In the genomic region with DNA sequence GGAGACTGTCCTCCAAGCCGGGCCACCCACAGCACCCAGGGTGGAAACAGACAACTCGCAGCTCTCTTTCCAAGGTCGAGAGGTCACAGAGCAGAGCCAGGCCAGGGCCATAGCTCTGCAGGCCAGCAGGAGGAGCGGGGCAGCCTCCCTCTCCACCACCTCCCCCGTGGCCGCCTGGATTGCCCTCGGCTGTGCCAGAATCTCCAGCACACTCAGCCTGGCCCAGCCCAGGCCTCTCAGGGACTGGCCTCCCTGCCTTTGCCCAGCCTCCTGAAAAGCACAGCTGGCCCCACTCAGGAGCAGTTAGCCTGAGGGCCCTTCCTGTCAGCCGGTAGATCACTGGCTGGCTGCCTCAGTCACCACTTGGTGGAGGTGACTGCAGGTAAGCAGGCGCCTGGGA, we compare ENCODE assay signal across 1 cellular context.
TF ChIP-seq lines count a peak whose summit lies in the region.

No MANE protein-coding gene starts in this region.

TF ChIP-seq in IMR-90, 13 proteins besides CTCF, POLR2A, EP300 and RAD21:
- no peak for TF ChIP-seq MAZ (IDR thresholded peaks at IDR 0.05; ENCODE audit: borderline replicate concordance, low read depth, low read length)
- no peak for TF ChIP-seq SMC3 (IDR thresholded peaks at IDR 0.05; ENCODE audit: low read depth, low read length)
- no peak for TF ChIP-seq FOS (IDR thresholded peaks at IDR 0.05; ENCODE audit: low read depth, low read length)
- no peak for TF ChIP-seq MAFK (IDR thresholded peaks at IDR 0.05; ENCODE audit: low read depth, low read length)
- no peak for TF ChIP-seq CHD1 (IDR thresholded peaks at IDR 0.05; ENCODE audit: low read depth, low read length)
- no peak for TF ChIP-seq RCOR1 (IDR thresholded peaks at IDR 0.05; ENCODE audit: insufficient replicate concordance, low read length)
- TF ChIP-seq, protein P1, sequence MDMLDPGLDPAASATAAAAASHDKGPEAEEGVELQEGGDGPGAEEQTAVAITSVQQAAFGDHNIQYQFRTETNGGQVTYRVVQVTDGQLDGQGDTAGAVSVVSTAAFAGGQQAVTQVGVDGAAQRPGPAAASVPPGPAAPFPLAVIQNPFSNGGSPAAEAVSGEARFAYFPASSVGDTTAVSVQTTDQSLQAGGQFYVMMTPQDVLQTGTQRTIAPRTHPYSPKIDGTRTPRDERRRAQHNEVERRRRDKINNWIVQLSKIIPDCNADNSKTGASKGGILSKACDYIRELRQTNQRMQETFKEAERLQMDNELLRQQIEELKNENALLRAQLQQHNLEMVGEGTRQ (IDR thresholded peaks at IDR 0.05; ENCODE audit: low read depth, low read length), result no peak
- TF ChIP-seq NFE2L2 (IDR thresholded peaks at IDR 0.05; ENCODE audit: low read depth, low read length), result no peak
- no peak for TF ChIP-seq RFX5 (IDR thresholded peaks at IDR 0.05; ENCODE audit: low read depth, low read length)
- TF ChIP-seq, protein P2, sequence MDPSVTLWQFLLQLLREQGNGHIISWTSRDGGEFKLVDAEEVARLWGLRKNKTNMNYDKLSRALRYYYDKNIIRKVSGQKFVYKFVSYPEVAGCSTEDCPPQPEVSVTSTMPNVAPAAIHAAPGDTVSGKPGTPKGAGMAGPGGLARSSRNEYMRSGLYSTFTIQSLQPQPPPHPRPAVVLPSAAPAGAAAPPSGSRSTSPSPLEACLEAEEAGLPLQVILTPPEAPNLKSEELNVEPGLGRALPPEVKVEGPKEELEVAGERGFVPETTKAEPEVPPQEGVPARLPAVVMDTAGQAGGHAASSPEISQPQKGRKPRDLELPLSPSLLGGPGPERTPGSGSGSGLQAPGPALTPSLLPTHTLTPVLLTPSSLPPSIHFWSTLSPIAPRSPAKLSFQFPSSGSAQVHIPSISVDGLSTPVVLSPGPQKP (IDR thresholded peaks at IDR 0.05; ENCODE audit: borderline replicate concordance, low read depth, low read length), result no peak
- no peak for TF ChIP-seq BHLHE40 (IDR thresholded peaks at IDR 0.05; ENCODE audit: low read depth, low read length)
- no peak for TF ChIP-seq CEBPB (IDR thresholded peaks at IDR 0.05; ENCODE audit: low read depth, low read length)
- TF ChIP-seq MXI1 (IDR thresholded peaks at IDR 0.05; ENCODE audit: borderline replicate concordance, low read depth, low read length), result no peak
